In genomic region chr16:55534773-55535172, GRCh38 we compare ENCODE assay signal across 1 cellular context.
TF ChIP-seq lines count a peak whose summit lies in the region.

No MANE protein-coding gene starts in this region.

TF ChIP-seq in A549, 52 proteins besides CTCF, POLR2A, EP300 and RAD21:
- TF ChIP-seq ZNF302 (CRISPR knock-in tag; IDR thresholded peaks at IDR 0.05) (no peak), MAX (IDR thresholded peaks at IDR 0.05) (no peak), EHMT2 (IDR thresholded peaks at IDR 0.05; ENCODE audit: low read depth) (no peak), FOSL2 (IDR thresholded peaks at IDR 0.05) (no peak), FOSL2 (CRISPR knock-in tag; IDR thresholded peaks at IDR 0.05) (no peak), ESRRA (IDR thresholded peaks at IDR 0.05; ENCODE audit: borderline replicate concordance, low read length) (no peak), NFE2L2 (conservative IDR thresholded peaks at IDR 0.05; ENCODE audit: low read length) (no peak), CEBPB (IDR thresholded peaks at IDR 0.05) (no peak), HOXB5 (CRISPR knock-in tag; IDR thresholded peaks at IDR 0.05) (no peak), KDM1A (IDR thresholded peaks at IDR 0.05; ENCODE audit: low read depth) (no peak), MAFK (IDR thresholded peaks at IDR 0.05; ENCODE audit: partially characterized antibody) (no peak), HOXA7 (CRISPR knock-in tag; IDR thresholded peaks at IDR 0.05) (no peak), HES2 (IDR thresholded peaks at IDR 0.05) (no peak), ZSCAN20 (CRISPR knock-in tag; IDR thresholded peaks at IDR 0.05) (no peak), POLR2AphosphoS2 (conservative IDR thresholded peaks at IDR 0.05; ENCODE audit: low read length) (no peak), CHD4 (IDR thresholded peaks at IDR 0.05; ENCODE audit: borderline replicate concordance) (no peak)
